Comparison of ENCODE assay signal across 26 cellular contexts in the genomic region with DNA sequence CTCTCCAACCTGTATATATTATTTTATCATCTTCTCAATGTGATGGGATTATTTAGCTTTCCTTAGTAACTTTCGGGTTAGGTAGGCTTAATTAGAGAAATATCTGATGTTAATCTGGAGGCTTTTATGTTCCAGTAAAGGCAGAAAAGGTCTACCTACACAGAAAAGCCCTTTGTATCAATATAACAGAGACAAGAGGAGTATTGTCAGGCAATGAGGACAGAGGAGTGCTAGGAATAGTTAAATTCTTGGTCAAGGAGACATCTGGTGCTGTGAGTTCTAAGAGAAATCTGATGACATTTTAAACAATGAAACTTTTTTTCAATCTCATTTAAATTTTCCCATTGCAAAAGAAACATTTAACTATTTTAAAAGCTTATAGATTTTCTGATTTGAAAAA. TPM values are rescaled to one million over a fixed set of nuclear protein-coding genes. Genes with fewer than 3 reads are reported as not detected.
"Had no signal": no experiment of that assay in that cellular context is flagged by ENCODE, and none has a peak within 500 bp of the region (broad histone marks: within the 10 kb centered on the region; RNA-seq: fewer than 3 reads in every experiment).

No MANE protein-coding gene starts in this region.

- DNase-seq: activated CD4-positive, alpha-beta T cell treated with anti-CD3 and anti-CD28 coated beads for 48 hours; activated CD4-positive, alpha-beta T cell treated with anti-CD3 and anti-CD28 coated beads, Interleukin-2, amount 50 U/mL, for 4 hours; activated CD4-positive, CD25-positive, alpha-beta regulatory T cell treated with anti-CD3 and anti-CD28 coated beads, Interleukin-2, amount 50 U/mL, for 72 hours; activated CD8-positive, alpha-beta memory T cell treated with anti-CD3 and anti-CD28 coated beads, Interleukin-2, amount 10 ng/mL, durations not matched to agents 7 days and 5 days; activated CD8-positive, alpha-beta T cell treated with anti-CD3 and anti-CD28 coated beads, Interleukin-2, amount 10 ng/mL, durations not matched to agents 7 days and 5 days; activated gamma-delta T cell; activated naive CD4-positive, alpha-beta T cell treated with anti-CD3 and anti-CD28 coated beads for 36 hours; activated naive CD8-positive, alpha-beta T cell treated with anti-CD3 and anti-CD28 coated beads for 36 hours; activated T-cell treated with anti-CD3 and anti-CD28 coated beads, Interleukin-2, amount 50 U/mL, for 24 hours; adrenal gland; aorta; central memory CD4-positive, alpha-beta T cell; Karpas-422; NCI-H146; NCI-H1930; NCI-H2171 treated with DMSO at 0.1 percent for 48 hours; NCI-H226; NCI-H526; NCI-H774; RPMI8226; SK-N-SH; SW 1271 had no signal

- H3K27ac ChIP-seq: adrenal gland had no signal

- ATAC-seq: activated CD8-positive, alpha-beta memory T cell treated with anti-CD3 and anti-CD28 coated beads, Interleukin-2, amount 10 ng/mL, durations not matched to agents 7 days and 5 days; activated CD8-positive, alpha-beta T cell treated with anti-CD3 and anti-CD28 coated beads, Interleukin-2, amount 10 ng/mL, durations not matched to agents 7 days and 5 days; activated T-helper 17 cell treated with anti-CD3 and anti-CD28 coated beads, Interleukin-2, amount 50 U/mL, for 72 hours; K562; Right ventricle myocardium inferior had no signal

- H3K27ac Mint-ChIP-seq: activated CD8-positive, alpha-beta memory T cell treated with anti-CD3 and anti-CD28 coated beads, Interleukin-2, amount 10 ng/mL, durations not matched to agents 7 days and 5 days; activated CD8-positive, alpha-beta T cell treated with anti-CD3 and anti-CD28 coated beads, Interleukin-2, amount 10 ng/mL, durations not matched to agents 7 days and 5 days; activated naive CD4-positive, alpha-beta T cell treated with anti-CD3 and anti-CD28 coated beads for 36 hours; activated naive CD8-positive, alpha-beta T cell treated with anti-CD3 and anti-CD28 coated beads for 36 hours; activated T-cell treated with anti-CD3 and anti-CD28 coated beads, Interleukin-2, amount 50 U/mL, for 24 hours; activated T-helper 17 cell treated with anti-CD3 and anti-CD28 coated beads, Interleukin-2, amount 50 U/mL, for 72 hours had no signal

- H3K4me3 ChIP-seq: adrenal gland, K562 had no signal

- H3K4me3 Mint-ChIP-seq: activated CD8-positive, alpha-beta memory T cell treated with anti-CD3 and anti-CD28 coated beads, Interleukin-2, amount 10 ng/mL, durations not matched to agents 7 days and 5 days; activated CD8-positive, alpha-beta T cell treated with anti-CD3 and anti-CD28 coated beads, Interleukin-2, amount 10 ng/mL, durations not matched to agents 7 days and 5 days; activated naive CD4-positive, alpha-beta T cell treated with anti-CD3 and anti-CD28 coated beads for 36 hours; activated naive CD8-positive, alpha-beta T cell treated with anti-CD3 and anti-CD28 coated beads for 36 hours; activated T-cell treated with anti-CD3 and anti-CD28 coated beads, Interleukin-2, amount 50 U/mL, for 24 hours; activated T-helper 17 cell treated with anti-CD3 and anti-CD28 coated beads, Interleukin-2, amount 50 U/mL, for 72 hours had no signal

- H3K27me3 Mint-ChIP-seq: activated CD8-positive, alpha-beta memory T cell treated with anti-CD3 and anti-CD28 coated beads, Interleukin-2, amount 10 ng/mL, durations not matched to agents 7 days and 5 days; activated naive CD8-positive, alpha-beta T cell treated with anti-CD3 and anti-CD28 coated beads for 36 hours; activated T-cell treated with anti-CD3 and anti-CD28 coated beads, Interleukin-2, amount 50 U/mL, for 24 hours; activated T-helper 17 cell treated with anti-CD3 and anti-CD28 coated beads, Interleukin-2, amount 50 U/mL, for 72 hours had no signal

- H3K9ac ChIP-seq: SK-N-SH had no signal

- H3K4me1 Mint-ChIP-seq: activated T-helper 17 cell treated with anti-CD3 and anti-CD28 coated beads, Interleukin-2, amount 50 U/mL, for 72 hours had no signal

- H3K9me3 ChIP-seq: adrenal gland, SK-N-SH had no signal

- H3K36me3 ChIP-seq: adrenal gland had no signal

- H3K9me3 Mint-ChIP-seq: activated naive CD4-positive, alpha-beta T cell treated with anti-CD3 and anti-CD28 coated beads for 36 hours; activated naive CD8-positive, alpha-beta T cell treated with anti-CD3 and anti-CD28 coated beads for 36 hours; activated T-cell treated with anti-CD3 and anti-CD28 coated beads, Interleukin-2, amount 50 U/mL, for 24 hours; activated T-helper 17 cell treated with anti-CD3 and anti-CD28 coated beads, Interleukin-2, amount 50 U/mL, for 72 hours had no signal

- H3K4me1 ChIP-seq: adrenal gland had no signal

RNA-seq across cellular contexts. Expression of a gene that starts 36.1 kb away (rescaled TPM):
- total RNA-seq: OCI-LY7 had no signal
- polyA plus RNA-seq: K562 had no signal
